ENCODE assay signal across 1 cellular context in genomic region chr12:21607701-21608100, GRCh38.
A peak's percentile ranks its signal among the peaks of the same experiment; 100 is the strongest.
TF ChIP-seq lines count a peak whose summit lies in the region.

No MANE protein-coding gene starts in this region.

TF ChIP-seq in HepG2, 621 proteins besides CTCF, POLR2A, EP300 and RAD21:
- TF ChIP-seq STAG1 (CRISPR knock-in tag; IDR thresholded peaks at IDR 0.05) (peak; percentile 41; the same call in 1 of the 2 replicates), RARA (CRISPR knock-in tag; IDR thresholded peaks at IDR 0.05) (no peak), HCFC1 (IDR thresholded peaks at IDR 0.05; ENCODE audit: low read depth, low read length) (no peak)
